ENCODE assay signal across 32 cellular contexts in genomic region chr1:41518471-41518870, GRCh38. TPM values are rescaled to one million over a fixed set of nuclear protein-coding genes. Genes with fewer than 3 reads are reported as not detected.
"Had no signal": no experiment of that assay in that cellular context is flagged by ENCODE, and none has a peak within 500 bp of the region (broad histone marks: within the 10 kb centered on the region; RNA-seq: fewer than 3 reads in every experiment).

No MANE protein-coding gene starts in this region.

- H3K27me3 Mint-ChIP-seq: activated CD8-positive, alpha-beta T cell treated with anti-CD3 and anti-CD28 coated beads for 36 hours; activated naive CD4-positive, alpha-beta T cell treated with anti-CD3 and anti-CD28 coated beads, Interleukin-2, amount 50 U/mL, for 24 hours; activated naive CD8-positive, alpha-beta T cell treated with anti-CD3 and anti-CD28 coated beads, Interleukin-2, amount 50 U/mL, for 24 hours; activated T-helper 17 cell treated with anti-CD3 and anti-CD28 coated beads, Interleukin-2, amount 50 U/mL, for 72 hours; stimulated activated naive CD8-positive, alpha-beta T cell treated with anti-CD3 and anti-CD28 coated beads, Interleukin-15, amount 100 ng/mL, for 72 hours had no signal

- ATAC-seq: activated CD8-positive, alpha-beta T cell treated with anti-CD3 and anti-CD28 coated beads for 36 hours; activated naive CD8-positive, alpha-beta T cell treated with anti-CD3 and anti-CD28 coated beads, Interleukin-2, amount 50 U/mL, for 24 hours; activated T-cell treated with anti-CD3 and anti-CD28 coated beads, Interleukin-2, amount 50 U/mL, for 4 hours; activated T-helper 17 cell treated with anti-CD3 and anti-CD28 coated beads, Interleukin-2, amount 50 U/mL, for 72 hours; esophagus mucosa; heart left ventricle; left lung; lower lobe of right lung; mucosa of descending colon; right lobe of liver; stimulated activated naive CD8-positive, alpha-beta T cell treated with anti-CD3 and anti-CD28 coated beads, Interleukin-15, amount 100 ng/mL, for 72 hours; WTC11 had no signal

- H3K4me3 Mint-ChIP-seq: activated CD8-positive, alpha-beta T cell treated with anti-CD3 and anti-CD28 coated beads for 36 hours; activated naive CD4-positive, alpha-beta T cell treated with anti-CD3 and anti-CD28 coated beads, Interleukin-2, amount 50 U/mL, for 24 hours; activated naive CD8-positive, alpha-beta T cell treated with anti-CD3 and anti-CD28 coated beads, Interleukin-2, amount 50 U/mL, for 24 hours; activated T-cell treated with anti-CD3 and anti-CD28 coated beads, Interleukin-2, amount 50 U/mL, for 4 hours; activated T-helper 17 cell treated with anti-CD3 and anti-CD28 coated beads, Interleukin-2, amount 50 U/mL, for 72 hours; dendritic cell treated with granulocyte-macrophage colony-stimulating factor and Interleukin-4, amounts not matched to agents 40 ng/mL and 50 ng/mL, for 4 days; endodermal cell; nephron; stimulated activated naive CD8-positive, alpha-beta T cell treated with anti-CD3 and anti-CD28 coated beads, Interleukin-15, amount 100 ng/mL, for 72 hours; WTC11 had no signal

- H3K27ac Mint-ChIP-seq: activated CD8-positive, alpha-beta T cell treated with anti-CD3 and anti-CD28 coated beads for 36 hours; activated naive CD4-positive, alpha-beta T cell treated with anti-CD3 and anti-CD28 coated beads, Interleukin-2, amount 50 U/mL, for 24 hours; activated naive CD8-positive, alpha-beta T cell treated with anti-CD3 and anti-CD28 coated beads, Interleukin-2, amount 50 U/mL, for 24 hours; dendritic cell treated with granulocyte-macrophage colony-stimulating factor and Interleukin-4, amounts not matched to agents 40 ng/mL and 50 ng/mL, for 4 days; endodermal cell; nephron; progenitor cell of endocrine pancreas; WTC11 had no signal

- H3K4me3 ChIP-seq: breast epithelium, heart left ventricle, left lung, lower lobe of right lung, mucosa of descending colon, right lobe of liver, thyroid gland had no signal

- H3K9me3 Mint-ChIP-seq: activated CD8-positive, alpha-beta T cell treated with anti-CD3 and anti-CD28 coated beads for 36 hours; activated naive CD4-positive, alpha-beta T cell treated with anti-CD3 and anti-CD28 coated beads, Interleukin-2, amount 50 U/mL, for 24 hours; activated naive CD8-positive, alpha-beta T cell treated with anti-CD3 and anti-CD28 coated beads, Interleukin-2, amount 50 U/mL, for 24 hours; activated T-cell treated with anti-CD3 and anti-CD28 coated beads, Interleukin-2, amount 50 U/mL, for 4 hours; activated T-helper 17 cell treated with anti-CD3 and anti-CD28 coated beads, Interleukin-2, amount 50 U/mL, for 72 hours; dendritic cell treated with granulocyte-macrophage colony-stimulating factor and Interleukin-4, amounts not matched to agents 40 ng/mL and 50 ng/mL, for 4 days; endodermal cell; nephron; stimulated activated naive CD8-positive, alpha-beta T cell treated with anti-CD3 and anti-CD28 coated beads, Interleukin-15, amount 100 ng/mL, for 72 hours; WTC11 had no signal

- H3K27me3 ChIP-seq: breast epithelium, heart left ventricle, left lung, right lobe of liver, thyroid gland had no signal

- DNase-seq: activated CD4-positive, alpha-beta T cell treated with anti-CD3 and anti-CD28 coated beads, Interleukin-2, amount 50 U/mL, for 1 hour; activated CD8-positive, alpha-beta T cell treated with anti-CD3 and anti-CD28 coated beads for 36 hours; activated gamma-delta T cell treated with Interleukin-2 at 50 U/mL for 16 hours; activated naive CD8-positive, alpha-beta T cell treated with anti-CD3 and anti-CD28 coated beads, Interleukin-2, amount 50 U/mL, for 24 hours; activated T-cell treated with anti-CD3 and anti-CD28 coated beads, Interleukin-2, amount 50 U/mL, for 4 hours; amygdala; central memory CD4-positive, alpha-beta T cell; endodermal cell; foreskin fibroblast; lower lobe of right lung; mesendoderm; mucosa of descending colon; right lobe of liver; stimulated activated CD4-positive, alpha-beta T cell treated with anti-CD3 and anti-CD28 coated beads, Interleukin-2, amount 100 ng/mL, for 48 hours; stimulated activated naive CD8-positive, alpha-beta T cell treated with anti-CD3 and anti-CD28 coated beads, Interleukin-15, amount 100 ng/mL, for 72 hours; substantia nigra; T-helper 2 cell; thyroid gland had no signal

- H3K36me3 ChIP-seq: breast epithelium, lower lobe of right lung, neutrophil, right lobe of liver, thyroid gland had no signal

- H3K27ac ChIP-seq: breast epithelium, heart left ventricle, left lung, lower lobe of right lung, neutrophil, right lobe of liver, thyroid gland had no signal

- H3K4me1 Mint-ChIP-seq: activated T-helper 17 cell treated with anti-CD3 and anti-CD28 coated beads, Interleukin-2, amount 50 U/mL, for 72 hours; endodermal cell had no signal

- H3K9me3 ChIP-seq: breast epithelium, heart left ventricle, left lung, lower lobe of right lung, mucosa of descending colon, neutrophil, right lobe of liver, thyroid gland had no signal

- H3K36me3 Mint-ChIP-seq: WTC11 had no signal

RNA-seq across cellular contexts. Expression of gene EDN2, which starts 34.0 kb away (rescaled TPM):
- total RNA-seq: activated CD8-positive, alpha-beta T cell treated with anti-CD3 and anti-CD28 coated beads for 36 hours; activated T-cell treated with anti-CD3 and anti-CD28 coated beads, Interleukin-2, amount 50 U/mL, for 4 hours; activated T-helper 17 cell treated with anti-CD3 and anti-CD28 coated beads, Interleukin-2, amount 50 U/mL, for 72 hours; endodermal cell; myocyte; osteocyte; progenitor cell of endocrine pancreas; skeletal muscle tissue; thyroid gland had no signal
